In genomic region chr1:230983811-230984210, GRCh38 we compare ENCODE assay signal across 19 cellular contexts. TPM values are rescaled to one million over a fixed set of nuclear protein-coding genes. Genes with fewer than 3 reads are reported as not detected.
DNase-seq lines count a peak whose midpoint lies in the region; ATAC-seq, FAIRE-seq and TF ChIP-seq lines count a peak whose summit lies in the region.
"Had no signal": no experiment of that assay in that cellular context is flagged by ENCODE, and none has a peak within 500 bp of the region (broad histone marks: within the 10 kb centered on the region; RNA-seq: fewer than 3 reads in every experiment).

No MANE protein-coding gene starts in this region.

- H3K79me2 ChIP-seq in K562 (ENCODE audit: control insufficient read depth, insufficient read depth, low read length) = peaks cover 85% of the 10 kb centered on the region

- no peaks in the 10 kb centered on the region; the same call in 1 of the 2 replicates for H4K20me1 ChIP-seq in K562 (replicated peaks; ENCODE audit: control insufficient read depth, insufficient read depth, low read length)

- no peak for TF ChIP-seq CTCF in Caco-2 (IDR thresholded peaks at IDR 0.05; ENCODE audit: insufficient read depth in 1 of 2, low read depth in 1 of 2, low read length in 1 of 2, severe bottlenecking in 1 of 2, unreplicated experiment in 1 of 2)
- no peak for TF ChIP-seq CTCF in K562 (IDR thresholded peaks at IDR 0.05 in 2 of 3, conservative IDR thresholded peaks at IDR 0.05 in 1 of 3; ENCODE audit: insufficient read depth in 2 of 3, low read depth in 1 of 3, low read length in 3 of 3)
- TF ChIP-seq CTCF in nephron progenitor cell (IDR thresholded peaks at IDR 0.05) = no peak
- no peak for TF ChIP-seq CTCF in stomach (IDR thresholded peaks at IDR 0.05)

- 75% methylated on average over 5 of the region's 5 CpGs for WGBS in K562 (ENCODE audit: insufficient coverage, low coverage, missing lambda C conversion rate)
- WGBS in stomach, 5 donors = 88 to 93% (median 91%) methylated on average over 5 of the region's 5 CpGs

- H3K9me3 ChIP-seq in Caco-2 (no peaks in the 10 kb centered on the region), K562 (replicated peaks; ENCODE audit: control insufficient read depth, insufficient read depth, low read depth, low read length) (no peaks in the 10 kb centered on the region), stomach (no peaks in the 10 kb centered on the region)
- H3K9me3 ChIP-seq: BLaER1 treated with 17β-estradiol and CSF1 and Interleukin-3, amounts not matched to agents 10 nM and 100 nM; HAP-1 had no signal

- H3K4me3 Mint-ChIP-seq in Caco-2 (ENCODE audit: unreplicated experiment) (no peak overlapping the region), nephron progenitor cell (peak overlapping the region; percentile 31)
- H3K4me3 Mint-ChIP-seq: B cell had no signal

- no peak overlapping the region for H2AFZ ChIP-seq in K562 (ENCODE audit: low read depth, low read length)

- no peaks in the 10 kb centered on the region for H3K27me3 ChIP-seq in Caco-2 (replicated peaks; ENCODE audit: control insufficient read depth, insufficient read depth, low read length)
- H3K27me3 ChIP-seq in K562 (ENCODE audit: control insufficient read depth in 2 of 2, insufficient read depth in 2 of 2, low read length in 2 of 2) = no peaks in the 10 kb centered on the region
- no peaks in the 10 kb centered on the region for H3K27me3 ChIP-seq in stomach
- H3K27me3 ChIP-seq: BLaER1 treated with 17β-estradiol and CSF1 and Interleukin-3, amounts not matched to agents 10 nM and 100 nM had no signal

- POLR2A ChIA-PET in Caco-2 (lab: Charles Lee) (no interaction called here), K562 (lab: Yijun Ruan, JAX) (no interaction called here)

- no peak for FAIRE-seq in K562 (lab: Jason Lieb, UNC)
- FAIRE-seq: D721Med, G401.6, GM12891, GM19239, H1 had no signal

- no peak for TF ChIP-seq RAD21 in K562 (CRISPR knock-in tag; conservative IDR thresholded peaks at IDR 0.05 in 1 of 2, IDR thresholded peaks at IDR 0.05 in 1 of 2)

- H3K9me3 Mint-ChIP-seq in Caco-2 (ENCODE audit: unreplicated experiment) = no peaks in the 10 kb centered on the region
- no peaks in the 10 kb centered on the region for H3K9me3 Mint-ChIP-seq in nephron progenitor cell
- H3K9me3 Mint-ChIP-seq: CD4-positive, CD25-positive, alpha-beta regulatory T cell; CD8-positive, alpha-beta memory T cell had no signal

- 0 out of 2 replicates have a peak, but pooled peaks cover 1% of the 10 kb centered on the region for H3K36me3 ChIP-seq in Caco-2 (ENCODE audit: control insufficient read depth, insufficient read depth, low read length)
- peaks cover 62% of the 10 kb centered on the region for H3K36me3 ChIP-seq in K562 (ENCODE audit: control insufficient read depth, insufficient read depth, low read length)
- H3K36me3 ChIP-seq in stomach = peaks cover 0 to 15% (median 4%) of the 10 kb centered on the region in 4 donors

- H3K27ac ChIP-seq in K562 (ENCODE audit: extremely low read depth, low read depth, low read length) (peak overlapping the region; percentile 77), stomach (peak overlapping the region in 3 of 5 donors; percentile 5 to 56 (median 44))
- H3K27ac ChIP-seq: BLaER1 treated with 17β-estradiol and CSF1 and Interleukin-3, amounts not matched to agents 10 nM and 100 nM; HL-60 had no signal

- peaks cover 9% of the 10 kb centered on the region for H3K36me3 Mint-ChIP-seq in Caco-2 (ENCODE audit: insufficient read depth, unreplicated experiment)
- peaks cover 9% of the 10 kb centered on the region for H3K36me3 Mint-ChIP-seq in nephron progenitor cell (ENCODE audit: low read depth)

- H3K27me3 Mint-ChIP-seq in Caco-2 (ENCODE audit: insufficient read depth, unreplicated experiment) = no peaks in the 10 kb centered on the region
- no peaks in the 10 kb centered on the region for H3K27me3 Mint-ChIP-seq in nephron progenitor cell (ENCODE audit: low read depth, poor library complexity)
- H3K27me3 Mint-ChIP-seq: B cell; CD4-positive, CD25-positive, alpha-beta regulatory T cell; CD8-positive, alpha-beta memory T cell had no signal

- DNase-seq in Caco-2 (no peak), K562 (ENCODE audit: extremely low read depth in 1 of 4, low spot score in 3 of 4) (no peak), nephron progenitor cell (no peak), stomach (no peak), NCI-H2227 treated with DMSO at 0.1 percent for 48 hours (lab: John Stamatoyannopoulos, UW) (no peak), UCSD-AML1 (lab: John Stamatoyannopoulos, UW; ENCODE audit: unreplicated experiment) (no peak)
- DNase-seq: CD4-positive, CD25-positive, alpha-beta regulatory T cell; CD8-positive, alpha-beta memory T cell; COR-L47 had no signal

- intact Hi-C loops in Caco-2 (cut with micrococcal nuclease; ENCODE audit: unreplicated experiment) (no loop called here), K562 (cut with micrococcal nuclease) (loop anchor here (10.0 kb wide), 1 partner anchor 351 kb away; the partner anchor contains the start of genes EXOC8 and SPRTN), stomach (cut with DNase I; ENCODE audit: low total_unique reads) (no loop called here)

- H3K4me1 ChIP-seq in Caco-2 (peaks cover 25% of the 10 kb centered on the region), K562 (replicated peaks in 1 of 2; ENCODE audit: control insufficient read depth in 2 of 2, insufficient read depth in 2 of 2, low read length in 2 of 2) (peaks cover 18 to 59% of the 10 kb centered on the region in 2 experiments), stomach (peaks cover 6 to 49% (median 27%) of the 10 kb centered on the region in 4 donors)

- CTCF ChIA-PET in Caco-2 (lab: Charles Lee) (no interaction called here), K562 (lab: Yijun Ruan, JAX; ENCODE audit: low intra/inter-chr PET ratio) (no interaction called here)

- H3K9ac ChIP-seq in K562 (ENCODE audit: insufficient read depth in 1 of 2, low read depth in 2 of 2, low read length in 2 of 2) = peak overlapping the region in 1 of 2 experiments; percentile 26; a peak in 1 of 4 replicates
- H3K9ac ChIP-seq: BLaER1 treated with 17β-estradiol and CSF1 and Interleukin-3, amounts not matched to agents 10 nM and 100 nM had no signal

- TF ChIP-seq POLR2A in K562 (conservative IDR thresholded peaks at IDR 0.05) (no peak), stomach (IDR thresholded peaks at IDR 0.05) (no peak)

- peaks cover 14% of the 10 kb centered on the region for H3K4me1 Mint-ChIP-seq in Caco-2 (ENCODE audit: low read depth, unreplicated experiment)
- peaks cover 24% of the 10 kb centered on the region for H3K4me1 Mint-ChIP-seq in nephron progenitor cell

- ATAC-seq in K562 (peak; percentile 5; the same call in 1 of the 3 replicates), HG02981 (IDR thresholded peaks at IDR 0.05; ENCODE audit: unreplicated experiment) (no peak)

- H3K9me1 ChIP-seq in K562 (ENCODE audit: control insufficient read depth, insufficient read depth, low read length) = no peaks in the 10 kb centered on the region

- H3K27ac Mint-ChIP-seq in Caco-2 (ENCODE audit: unreplicated experiment) (peak overlapping the region; percentile 10), nephron progenitor cell (peak overlapping the region; percentile 70)
- H3K27ac Mint-ChIP-seq: B cell had no signal

- in situ Hi-C loops in K562 (cut with MboI) = no loop called here

- BruUV-seq in Caco-2 (replicated peaks; lab: Mats Ljungman, UMichigan) (no TSS peak), K562 (replicated peaks; lab: Mats Ljungman, UMichigan) (no TSS peak)

- H3K4me3 ChIP-seq in Caco-2 (ENCODE audit: low read depth, low read length) (no peak overlapping the region), K562 (no peak overlapping the region), stomach (no peak overlapping the region)
- H3K4me3 ChIP-seq: BLaER1 treated with 17β-estradiol and CSF1 and Interleukin-3, amounts not matched to agents 10 nM and 100 nM; HAP-1 had no signal

- H3K4me2 ChIP-seq in K562 (ENCODE audit: insufficient read depth, low read length) = peak overlapping the region; percentile 57
- H3K4me2 ChIP-seq: BLaER1 treated with 17β-estradiol and CSF1 and Interleukin-3, amounts not matched to agents 10 nM and 100 nM had no signal

- TF ChIP-seq EP300 in K562 (IDR thresholded peaks at IDR 0.05; ENCODE audit: low read length) (no peak), stomach (IDR thresholded peaks at IDR 0.05) (no peak)

RNA-seq across cellular contexts. Expression of gene ARV1, which starts 4.9 kb away (rescaled TPM):
- total RNA-seq in Caco-2 (2022) (8.6 and 9.8 TPM in 2 replicates), K562 (2014; rRNA removed) (54.8 and 66.6 TPM in 2 replicates), K562 (2014; rRNA removed; fragmentation: Illumina TruSeq; extraction: Trizol) (85.3 and 92.3 TPM in 2 replicates), K562 (2015; rRNA removed; fragmentation: Illumina TruSeq; extraction: Trizol) (70.0 and 74.0 TPM in 2 replicates), K562 (2021) (63.5 and 65.5 TPM in 2 replicates), stomach (10 to 100 TPM; 11.0 to 29.8 (median 13.9) TPM)
- 34.0 and 60.9 TPM in 2 replicates for total RNA-seq in K562 (2011; cell fraction: chromatin; rRNA removed; ENCODE audit: low replicate concordance)
- 35.9 and 44.0 TPM in 2 replicates for total RNA-seq in K562 (2011; cell fraction: nucleolus; rRNA removed)
- total RNA-seq in K562 (2011; cell fraction: nucleoplasm; rRNA removed) = 68.0 and 76.8 TPM in 2 replicates
- polyA plus RNA-seq in K562 (2011; rRNA removed) (101 and 139 TPM in 2 replicates), K562 (2014; fragmentation: Illumina TruSeq; extraction: Trizol) (110 and 129 TPM in 2 replicates), K562 (2014; fragmentation: Nextera tagmentation; extraction: Ambion mirVana) (10 to 100 TPM; 61.9 to 71.0 TPM), K562 (2014; rRNA removed) (117 and 128 TPM in 2 replicates), stomach (10 to 100 TPM; 18.7 to 38.8 (median 18.9) TPM)
- polyA plus RNA-seq in K562 (2011; cell fraction: cytosol; rRNA removed) = 40.2 and 61.9 TPM in 2 replicates
- 45.5 and 69.3 TPM in 2 replicates for polyA plus RNA-seq in K562 (2011; cell fraction: nucleus; rRNA removed)
- 68.8 and 104 TPM in 2 replicates for polyA plus RNA-seq in K562 (2012)
- 49.0 and 59.1 TPM in 2 replicates for polyA minus RNA-seq in K562 (2011; rRNA and poly(A)+ RNA removed)
- polyA minus RNA-seq in K562 (2011; cell fraction: cytosol; rRNA and poly(A)+ RNA removed) = 18.5 and 25.1 TPM in 2 replicates
- 12.0 and 15.7 TPM in 2 replicates for polyA minus RNA-seq in K562 (2011; cell fraction: nucleus; rRNA and poly(A)+ RNA removed)

RNA-seq across cellular contexts. Expression of gene TTC13, which starts 5.2 kb away (rescaled TPM):
- total RNA-seq in Caco-2 (2022) (55.8 and 57.6 TPM in 2 replicates), K562 (2014; rRNA removed) (6.2 and 7.9 TPM in 2 replicates), K562 (2014; rRNA removed; fragmentation: Illumina TruSeq; extraction: Trizol) (7.6 and 9.1 TPM in 2 replicates), K562 (2015; rRNA removed; fragmentation: Illumina TruSeq; extraction: Trizol) (9.0 and 12.2 TPM in 2 replicates), K562 (2021) (10.9 and 12.3 TPM in 2 replicates), stomach (100 to 1,000 TPM in 1 of 5 donors, 10 to 100 TPM in 4; 23.9 to 117 (median 53.3) TPM)
- 12.9 and 36.9 TPM in 2 replicates for total RNA-seq in K562 (2011; cell fraction: chromatin; rRNA removed; ENCODE audit: low replicate concordance)
- 7.5 and 12.8 TPM in 2 replicates for total RNA-seq in K562 (2011; cell fraction: nucleolus; rRNA removed)
- total RNA-seq in K562 (2011; cell fraction: nucleoplasm; rRNA removed) = 15.6 and 17.7 TPM in 2 replicates
- polyA plus RNA-seq in K562 (2011; rRNA removed) (7.4 and 9.6 TPM in 2 replicates), K562 (2014; fragmentation: Illumina TruSeq; extraction: Trizol) (10.4 and 13.8 TPM in 2 replicates), K562 (2014; fragmentation: Nextera tagmentation; extraction: Ambion mirVana) (1 to 10 TPM; 1.7 to 2.2 TPM), K562 (2014; rRNA removed) (9.6 and 11.4 TPM in 2 replicates), stomach (1 to 10 TPM; 2.1 to 9.3 (median 3.9) TPM)
- polyA plus RNA-seq in K562 (2011; cell fraction: cytosol; rRNA removed) = 2.2 and 2.5 TPM in 2 replicates
- polyA plus RNA-seq in K562 (2011; cell fraction: nucleus; rRNA removed) = 23.4 and 28.7 TPM in 2 replicates
- polyA plus RNA-seq in K562 (2012) = 8.7 and 13.9 TPM in 2 replicates
- polyA minus RNA-seq in K562 (2011; rRNA and poly(A)+ RNA removed) = 13.1 and 17.5 TPM in 2 replicates
- polyA minus RNA-seq in K562 (2011; cell fraction: cytosol; rRNA and poly(A)+ RNA removed) = 4.4 and 6.1 TPM in 2 replicates
- 21.4 and 25.0 TPM in 2 replicates for polyA minus RNA-seq in K562 (2011; cell fraction: nucleus; rRNA and poly(A)+ RNA removed)

RNA-seq across cellular contexts. Expression of gene FAM89A, which starts 56.2 kb away (rescaled TPM):
- total RNA-seq in Caco-2 (2022) (38.8 and 44.2 TPM in 2 replicates), K562 (2014; rRNA removed) (66.2 TPM in 2 replicates), K562 (2014; rRNA removed; fragmentation: Illumina TruSeq; extraction: Trizol) (43.3 and 43.5 TPM in 2 replicates), K562 (2015; rRNA removed; fragmentation: Illumina TruSeq; extraction: Trizol) (25.1 and 29.3 TPM in 2 replicates), K562 (2021) (56.5 and 56.9 TPM in 2 replicates), stomach (10 to 100 TPM in 3 of 5 donors, 1 to 10 TPM in 1, under 1 TPM in 1; 0.89 to 28.0 (median 12.1) TPM)
- 18.2 and 25.0 TPM in 2 replicates for total RNA-seq in K562 (2011; cell fraction: chromatin; rRNA removed; ENCODE audit: low replicate concordance)
- total RNA-seq in K562 (2011; cell fraction: nucleolus; rRNA removed) = 12.5 and 13.6 TPM in 2 replicates
- total RNA-seq in K562 (2011; cell fraction: nucleoplasm; rRNA removed) = 18.5 and 25.7 TPM in 2 replicates
- polyA plus RNA-seq in K562 (2011; rRNA removed) (25.6 and 45.4 TPM in 2 replicates), K562 (2014; fragmentation: Illumina TruSeq; extraction: Trizol) (41.0 and 42.1 TPM in 2 replicates), K562 (2014; fragmentation: Nextera tagmentation; extraction: Ambion mirVana) (10 to 100 TPM in 1 of 2 experiments, 1 to 10 TPM in 1; 8.7 to 13.3 TPM), K562 (2014; rRNA removed) (54.5 and 56.0 TPM in 2 replicates), stomach (10 to 100 TPM in 2 of 3 donors, 1 to 10 TPM in 1; 7.9 to 31.9 (median 29.3) TPM)
- 26.9 and 37.2 TPM in 2 replicates for polyA plus RNA-seq in K562 (2011; cell fraction: cytosol; rRNA removed)
- polyA plus RNA-seq in K562 (2011; cell fraction: nucleus; rRNA removed) = 11.3 and 14.9 TPM in 2 replicates
- 41.1 and 110 TPM in 2 replicates for polyA plus RNA-seq in K562 (2012)
- 21.1 and 30.9 TPM in 2 replicates for polyA minus RNA-seq in K562 (2011; rRNA and poly(A)+ RNA removed)
- polyA minus RNA-seq in K562 (2011; cell fraction: cytosol; rRNA and poly(A)+ RNA removed) = 6.7 and 15.0 TPM in 2 replicates
- polyA minus RNA-seq in K562 (2011; cell fraction: nucleus; rRNA and poly(A)+ RNA removed) = 8.4 and 9.6 TPM in 2 replicates
